Comparison of ENCODE assay signal across 21 cellular contexts in genomic region chr15:89426500-89426899, GRCh38.
"Had no signal": no experiment of that assay in that cellular context is flagged by ENCODE, and none has a peak within 500 bp of the region (broad histone marks: within the 10 kb centered on the region; RNA-seq: fewer than 3 reads in every experiment).

No MANE protein-coding gene starts in this region.

- H3K27ac ChIP-seq: KMS-11, RWPE1 had no signal

- DNase-seq: Kasumi-1, MM.1S, NCI-H1092 treated with DMSO at 0.1 percent for 48 hours, NCI-H1436, NCI-H187, NCI-H2029, NCI-H2081 treated with DMSO at 0.1 percent for 48 hours, NCI-H2171, NCI-H226, NCI-H446, NCI-H510A, NCI-H524 treated with DMSO at 0.1 percent for 48 hours, NCI-H69, NCI-H774, PC-3, SHP77, SK-N-SH, SW 1271 had no signal

- ATAC-seq: Panc1, PC-3 had no signal

- H3K9me3 ChIP-seq: SK-N-SH had no signal
